ENCODE assay signal across 1 cellular context in the genomic region with DNA sequence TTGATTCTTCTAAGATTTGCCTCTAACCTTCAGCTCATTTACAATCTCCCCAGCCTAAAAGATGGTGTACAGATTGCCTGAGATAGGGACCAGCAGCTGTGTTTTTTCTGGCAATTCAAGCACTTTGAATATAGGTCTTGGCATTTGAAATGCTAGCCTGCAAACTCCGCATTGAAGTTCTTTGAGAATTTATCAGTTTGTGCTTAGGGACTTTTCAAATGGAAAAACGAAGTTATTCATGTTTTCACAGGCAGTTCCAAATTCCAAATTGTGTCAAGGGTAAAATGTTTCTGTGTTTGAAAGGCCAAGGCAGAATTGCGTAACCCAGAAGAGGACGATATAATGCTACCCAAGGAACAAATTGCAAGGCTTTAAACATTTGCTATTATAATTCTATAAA.
TF ChIP-seq lines count a peak whose summit lies in the region.

No MANE protein-coding gene starts in this region.

TF ChIP-seq in HEK293T, 16 proteins besides CTCF, POLR2A, EP300 and RAD21 (continued from another document):
- TF ChIP-seq, protein P1, sequence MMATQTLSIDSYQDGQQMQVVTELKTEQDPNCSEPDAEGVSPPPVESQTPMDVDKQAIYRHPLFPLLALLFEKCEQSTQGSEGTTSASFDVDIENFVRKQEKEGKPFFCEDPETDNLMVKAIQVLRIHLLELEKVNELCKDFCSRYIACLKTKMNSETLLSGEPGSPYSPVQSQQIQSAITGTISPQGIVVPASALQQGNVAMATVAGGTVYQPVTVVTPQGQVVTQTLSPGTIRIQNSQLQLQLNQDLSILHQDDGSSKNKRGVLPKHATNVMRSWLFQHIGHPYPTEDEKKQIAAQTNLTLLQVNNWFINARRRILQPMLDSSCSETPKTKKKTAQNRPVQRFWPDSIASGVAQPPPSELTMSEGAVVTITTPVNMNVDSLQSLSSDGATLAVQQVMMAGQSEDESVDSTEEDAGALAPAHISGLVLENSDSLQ (IDR thresholded peaks at IDR 0.05) = no peak
- TF ChIP-seq ZNF384 (IDR thresholded peaks at IDR 0.05) (no peak), BHLHE40 (IDR thresholded peaks at IDR 0.05; ENCODE audit: borderline replicate concordance) (no peak), LEF1 (IDR thresholded peaks at IDR 0.05; ENCODE audit: borderline replicate concordance) (no peak), HDGF (IDR thresholded peaks at IDR 0.05; ENCODE audit: borderline replicate concordance) (no peak), CTBP1 (IDR thresholded peaks at IDR 0.05; ENCODE audit: borderline replicate concordance) (no peak)
TF ChIP-seq in HEK293T: peak in this region for 0.
